ENCODE assay signal across 1 cellular context in the genomic region with DNA sequence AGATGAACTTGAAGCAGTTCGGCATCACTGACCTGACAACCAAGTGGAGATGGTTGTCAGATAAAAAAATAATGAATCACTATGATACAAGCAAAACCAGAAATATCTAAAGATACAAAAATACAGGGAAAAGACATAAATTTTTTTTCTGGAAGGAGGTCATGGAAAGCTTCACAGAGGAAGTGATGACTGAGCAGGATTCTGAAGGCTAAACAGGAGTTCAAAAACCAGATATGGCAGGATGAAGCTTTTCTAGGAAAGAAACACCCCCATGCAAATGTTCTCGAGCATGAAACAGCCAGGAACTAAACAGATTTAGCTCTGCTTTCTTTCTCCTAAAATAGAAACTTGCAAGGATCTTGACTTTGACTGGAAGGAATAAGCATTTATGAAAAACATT.
TF ChIP-seq lines count a peak whose summit lies in the region.

No MANE protein-coding gene starts in this region.

TF ChIP-seq in WTC11, 78 proteins besides CTCF, POLR2A, EP300 and RAD21 (continued from another document):
- TF ChIP-seq PREB (CRISPR knock-in tag; IDR thresholded peaks at IDR 0.05; ENCODE audit: borderline replicate concordance) = no peak
- TF ChIP-seq HMGA2 (CRISPR knock-in tag; IDR thresholded peaks at IDR 0.05) = no peak
- TF ChIP-seq, protein P1, sequence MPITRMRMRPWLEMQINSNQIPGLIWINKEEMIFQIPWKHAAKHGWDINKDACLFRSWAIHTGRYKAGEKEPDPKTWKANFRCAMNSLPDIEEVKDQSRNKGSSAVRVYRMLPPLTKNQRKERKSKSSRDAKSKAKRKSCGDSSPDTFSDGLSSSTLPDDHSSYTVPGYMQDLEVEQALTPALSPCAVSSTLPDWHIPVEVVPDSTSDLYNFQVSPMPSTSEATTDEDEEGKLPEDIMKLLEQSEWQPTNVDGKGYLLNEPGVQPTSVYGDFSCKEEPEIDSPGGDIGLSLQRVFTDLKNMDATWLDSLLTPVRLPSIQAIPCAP (CRISPR knock-in tag; IDR thresholded peaks at IDR 0.05) = no peak
- TF ChIP-seq TP53 (CRISPR knock-in tag; IDR thresholded peaks at IDR 0.05) = no peak
- TF ChIP-seq ZNF263 (CRISPR knock-in tag; IDR thresholded peaks at IDR 0.05; ENCODE audit: low read depth) = no peak
- TF ChIP-seq NR3C1 (CRISPR knock-in tag; conservative IDR thresholded peaks at IDR 0.05; ENCODE audit: low read depth) = no peak
- no peak for TF ChIP-seq ZMAT4 (CRISPR knock-in tag; IDR thresholded peaks at IDR 0.05)
- no peak for TF ChIP-seq ZNF281 (CRISPR knock-in tag; IDR thresholded peaks at IDR 0.05)
- TF ChIP-seq PRRX2 (CRISPR knock-in tag; IDR thresholded peaks at IDR 0.05) = no peak
